ENCODE assay signal across 2 cellular contexts in genomic region chr16:560221-560700, GRCh38.
A peak's percentile ranks its signal among the peaks of the same experiment; 100 is the strongest.
TF ChIP-seq lines count a peak whose summit lies in the region.

Gene PRR35 (plus strand): TSS chr16:560394. CDS start chr16:563295, 2,901 bp downstream.

TF ChIP-seq in H1, 55 proteins besides CTCF, POLR2A, EP300 and RAD21:
- TF ChIP-seq KDM1A (IDR thresholded peaks at IDR 0.05; ENCODE audit: borderline replicate concordance, low read length) (no peak), SUZ12 (IDR thresholded peaks at IDR 0.05; ENCODE audit: low read length) (0 out of 2 replicates have a peak, but pooled peaks have one; percentile 37), KDM4A (IDR thresholded peaks at IDR 0.05; ENCODE audit: low read depth, low read length, severe bottlenecking) (peak; percentile 74)

TF ChIP-seq in GM12891, 5 proteins besides CTCF, POLR2A, EP300 and RAD21:
- TF ChIP-seq SPI1 (IDR thresholded peaks at IDR 0.05; ENCODE audit: low read depth, low read length) = no peak
- no peak for TF ChIP-seq PAX5 (IDR thresholded peaks at IDR 0.05; ENCODE audit: insufficient read depth, low read length, severe bottlenecking)
- TF ChIP-seq POU2F2 (IDR thresholded peaks at IDR 0.05; ENCODE audit: low read depth, low read length) = no peak
- no peak for TF ChIP-seq POLR2AphosphoS5 (IDR thresholded peaks at IDR 0.05; ENCODE audit: low read depth, low read length)
- no peak for TF ChIP-seq TAF1 (IDR thresholded peaks at IDR 0.05; ENCODE audit: low read depth, low read length)
